16 cellular contexts compared by ENCODE assay signal in the genomic region with DNA sequence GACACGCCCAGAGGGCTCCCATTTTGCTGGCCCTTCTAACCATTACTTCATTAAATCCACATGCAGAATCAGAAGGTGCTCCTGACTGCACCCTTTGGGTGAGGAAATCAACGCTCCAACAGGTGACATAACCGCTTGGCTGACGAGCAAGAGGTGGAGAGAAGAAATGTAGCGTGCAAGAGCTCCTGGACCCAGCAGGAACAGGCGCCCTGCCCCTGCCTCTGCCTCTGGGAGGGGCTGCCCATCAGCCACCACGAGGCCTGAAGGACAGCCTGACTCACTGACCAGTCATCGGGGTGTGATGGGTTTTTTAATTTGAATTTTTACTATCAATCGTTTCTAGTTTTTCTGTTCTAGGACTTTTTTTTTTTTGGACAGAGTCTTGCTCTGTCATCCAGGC.
"Had no signal": no experiment of that assay in that cellular context is flagged by ENCODE, and none has a peak within 500 bp of the region (broad histone marks: within the 10 kb centered on the region; RNA-seq: fewer than 3 reads in every experiment).

No MANE protein-coding gene starts in this region.

- ATAC-seq: activated T-cell treated with anti-CD3 and anti-CD28 coated beads, Interleukin-2, amount 50 U/mL, for 4 hours; left cardiac atrium; lower lobe of right lung; naive thymus-derived CD4-positive, alpha-beta T cell; stimulated activated effector memory CD8-positive, alpha-beta T cell treated with anti-CD3 and anti-CD28 coated beads, Interleukin-12 subunit alpha, Interleukin-12 subunit beta, amount 100 ng/mL, for 72 hours had no signal

- H3K27ac ChIP-seq: colonic mucosa, lower lobe of right lung, neutrophil, right atrium auricular region, tibial artery, VCaP had no signal

- DNase-seq: activated CD4-positive, alpha-beta memory T cell treated with anti-CD3 and anti-CD28 coated beads for 36 hours; activated T-cell treated with anti-CD3 and anti-CD28 coated beads, Interleukin-2, amount 50 U/mL, for 4 hours; caudate nucleus; colonic mucosa; effector CD4-positive, alpha-beta T cell; glutamatergic neuron; left cardiac atrium; lower lobe of right lung; naive thymus-derived CD4-positive, alpha-beta T cell; T-helper 9 cell; tibial artery had no signal

- H3K4me3 ChIP-seq: colonic mucosa, lower lobe of right lung, right atrium auricular region, smooth muscle cell, tibial artery had no signal
